Comparison of ENCODE assay signal across 23 cellular contexts in the genomic region with DNA sequence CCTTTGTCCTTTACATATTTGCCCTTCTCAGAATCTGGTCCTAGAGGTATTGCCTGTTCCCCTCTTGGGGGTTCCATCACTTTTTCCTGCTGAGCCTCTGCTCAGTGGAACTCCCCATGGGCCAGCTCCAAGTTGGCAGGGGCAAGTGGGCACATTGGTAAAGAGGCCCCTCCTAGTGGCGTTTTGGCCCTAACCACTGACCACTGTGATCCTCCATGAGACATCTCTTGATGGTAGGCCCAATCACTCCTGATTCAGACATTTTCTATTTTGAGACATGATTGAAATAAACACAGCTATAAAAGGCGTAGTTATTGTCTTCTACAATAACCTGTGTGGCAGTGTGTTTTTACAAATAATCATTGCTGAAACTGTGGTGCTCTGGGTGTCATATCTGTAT.
"Had no signal": no experiment of that assay in that cellular context is flagged by ENCODE, and none has a peak within 500 bp of the region (broad histone marks: within the 10 kb centered on the region; RNA-seq: fewer than 3 reads in every experiment).

No MANE protein-coding gene starts in this region.

- ATAC-seq: foreskin keratinocyte; left cardiac atrium; lower lobe of right lung; naive thymus-derived CD4-positive, alpha-beta T cell; pancreas had no signal

- H2AFZ ChIP-seq: neural progenitor cell had no signal

- H3K27ac ChIP-seq: colonic mucosa, foreskin keratinocyte, left ventricle myocardium inferior, lower lobe of right lung, neural progenitor cell, prostate gland had no signal

- FAIRE-seq: endothelial cell of umbilical vein, keratinocyte, pancreas, urothelium cell line had no signal

- H3K4me3 ChIP-seq: colonic mucosa, left ventricle myocardium inferior, lower lobe of right lung, neural progenitor cell, pancreas, prostate gland, smooth muscle cell had no signal

- H3K4me3 Mint-ChIP-seq: endodermal cell; immature natural killer cell; naive thymus-derived CD4-positive, alpha-beta T cell; neural progenitor cell; type B pancreatic cell had no signal

- H3K9me3 ChIP-seq: colonic mucosa, left ventricle myocardium inferior, lower lobe of right lung, pancreas, prostate gland had no signal

- H3K4me2 ChIP-seq: neural progenitor cell, smooth muscle cell had no signal

- DNase-seq: caudate nucleus; colonic mucosa; effector CD4-positive, alpha-beta T cell; endodermal cell; erythroblast; foreskin keratinocyte; immature natural killer cell; left cardiac atrium; left ventricle myocardium inferior; lower lobe of right lung; mesenchymal stem cell; midbrain; naive thymus-derived CD4-positive, alpha-beta T cell; nucleus accumbens; pancreas; stimulated activated CD4-positive, alpha-beta T cell treated with anti-CD3 and anti-CD28 coated beads, Interleukin-2, amount 100 ng/mL, for 48 hours had no signal

- H3K9ac ChIP-seq: neural progenitor cell had no signal

- H3K27ac Mint-ChIP-seq: endodermal cell, immature natural killer cell, neural progenitor cell, type B pancreatic cell had no signal

- H3K27me3 Mint-ChIP-seq: naive thymus-derived CD4-positive, alpha-beta T cell; type B pancreatic cell had no signal

- H3K9me3 Mint-ChIP-seq: endodermal cell; immature natural killer cell; naive thymus-derived CD4-positive, alpha-beta T cell; neural progenitor cell; type B pancreatic cell had no signal

- H3K27me3 ChIP-seq: colonic mucosa, foreskin keratinocyte, neural progenitor cell, pancreas had no signal

- H3K36me3 ChIP-seq: neural progenitor cell had no signal
